Comparison of ENCODE assay signal across 8 cellular contexts in the genomic region with DNA sequence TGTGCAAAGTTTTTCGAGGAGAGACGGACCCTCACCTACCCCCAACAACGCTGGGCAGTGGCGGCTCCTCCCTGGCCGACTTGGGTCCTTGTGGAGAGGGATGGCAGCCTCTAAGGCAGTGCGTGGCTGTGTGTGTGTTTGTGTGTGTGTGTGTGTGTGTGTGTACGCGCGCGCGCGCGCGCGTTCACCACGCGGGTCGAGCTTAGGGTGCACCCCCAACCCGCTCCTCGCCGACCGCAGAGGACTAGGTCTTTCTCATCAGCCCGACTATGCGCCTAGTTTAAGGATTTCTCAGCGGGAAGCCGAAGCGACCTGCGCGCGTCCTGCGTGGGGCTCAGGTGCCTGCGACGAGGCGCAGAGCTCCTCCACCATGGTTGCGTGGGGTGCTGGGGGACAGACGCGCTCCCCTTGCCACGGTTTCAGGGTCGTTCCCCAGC. TPM values are rescaled to one million over a fixed set of nuclear protein-coding genes. Genes with fewer than 3 reads are reported as not detected.
DNase-seq lines count a peak whose midpoint lies in the region; ATAC-seq and TF ChIP-seq lines count a peak whose summit lies in the region.

No MANE protein-coding gene starts in this region.

- peak; percentile 72 for DNase-seq in DMS53 (lab: John Stamatoyannopoulos, UW)
- DNase-seq in RKO (ENCODE audit: low spot score): peak; percentile 22
- peak; percentile 27 for DNase-seq in epithelial cell of esophagus (ENCODE audit: low read depth)
- DNase-seq in myocyte (ENCODE audit: low read depth): peak; percentile 28
- DNase-seq in NCI-H1930 (lab: John Stamatoyannopoulos, UW): no peak
- no peak for DNase-seq in GM10248 (ENCODE audit: extremely low spot score)
- no peak for DNase-seq in DMS153 (lab: John Stamatoyannopoulos, UW)

- peak overlapping the region; percentile 84 for H3K4me3 ChIP-seq in epithelial cell of esophagus (ENCODE audit: low read length)

- POLR2A ChIA-PET in GM10248 (lab: Yijun Ruan, JAX): no interaction called here

- ATAC-seq in GM18867 (IDR thresholded peaks at IDR 0.05; ENCODE audit: unreplicated experiment): no peak

- TF ChIP-seq CTCF in epithelial cell of esophagus (IDR thresholded peaks at IDR 0.05; ENCODE audit: insufficient read depth, low read depth, low read length, missing control alignments) (no peak), GM10248 (IDR thresholded peaks at IDR 0.05; ENCODE audit: control extremely low read depth, extremely low read depth, low read depth, missing control alignments) (no peak)

- CTCF ChIA-PET in GM10248 (lab: Yijun Ruan, JAX): interaction anchor here (1.2 kb wide), 1 partner anchor 55 kb away, joined by 3 read pairs; no protein-coding TSS in a partner anchor

RNA-seq across cellular contexts. Expression of gene SOX13, which starts 0.9 kb away (rescaled TPM):
- 2.8 and 5.0 TPM in 2 replicates for total RNA-seq in myocyte
- polyA plus RNA-seq in myocyte (2012): 2.0 TPM

Comparison
In these comparisons a context has a peak if more than half of its experiments do, and no peak if none do; other contexts are left out.
1. DNase-seq: peak in DMS53 (single experiment), RKO (single experiment), epithelial cell of esophagus (single experiment) and myocyte (single experiment); none in NCI-H1930 (0 of 2), GM10248 (single experiment) and DMS153 (single experiment).